In genomic region chr7:127392566-127393369, GRCh38 we compare ENCODE assay signal across 8 cellular contexts. TPM values are rescaled to one million over a fixed set of nuclear protein-coding genes. Genes with fewer than 3 reads are reported as not detected.
DNase-seq lines count a peak whose midpoint lies in the region; FAIRE-seq and TF ChIP-seq lines count a peak whose summit lies in the region.

Gene ZNF800 (minus strand): TSS chr7:127392708. CDS start chr7:127391557, 1,151 bp downstream.

- H3K27me3 ChIP-seq in MG63 (no peaks in the 10 kb centered on the region), neural cell (ENCODE audit: insufficient read depth, low read depth, low read length) (peaks cover 7% of the 10 kb centered on the region), stomach (no peaks in the 10 kb centered on the region)

- peak within 1 kb of the TSS; percentile 82 for H3K4me2 ChIP-seq in neural cell (ENCODE audit: low read length)

- peak within 1 kb of the TSS; percentile 83 for H2AFZ ChIP-seq in neural cell (ENCODE audit: low read depth, low read length)

- intact Hi-C loops in stomach (cut with DNase I; ENCODE audit: low total_unique reads) = no loop called here

- WGBS in stomach, 5 donors = 0 to 1% (median 0%) methylated on average over 36 to 67 of the region's 67 CpGs

- H3K79me2 ChIP-seq in neural cell (replicated peaks; ENCODE audit: insufficient read depth, low read length) = peaks cover 9% of the 10 kb centered on the region

- H3K9me2 ChIP-seq in neural cell (ENCODE audit: insufficient read depth, low read length) = no peaks in the 10 kb centered on the region

- H3K9me3 ChIP-seq in MG63 (no peaks in the 10 kb centered on the region), neural cell (ENCODE audit: low read length) (no peaks in the 10 kb centered on the region), stomach (no peaks in the 10 kb centered on the region)

- H3K4me3 ChIP-seq in MG63 (peak within 1 kb of the TSS; percentile 92), neural cell (ENCODE audit: low read length) (peak within 1 kb of the TSS; percentile 97), stomach (peak within 1 kb of the TSS; percentile 64 to 99 (median 90))

- H3F3A ChIP-seq in neural cell (ENCODE audit: insufficient read depth, low read length, poor library complexity, severe bottlenecking) = no peaks in the 10 kb centered on the region

- H3K27ac ChIP-seq in neural cell (ENCODE audit: low read length) (no peak within 1 kb of the TSS), stomach (peak within 1 kb of the TSS; percentile 94 to 99 (median 97))

- FAIRE-seq in H54 (lab: Jason Lieb, UNC) = peak; percentile 52

- peak within 1 kb of the TSS; percentile 70 for H3K9ac ChIP-seq in neural cell (ENCODE audit: low read length)

- no peak for TF ChIP-seq EP300 in neural cell (conservative IDR thresholded peaks at IDR 0.05; ENCODE audit: poor library complexity, severe bottlenecking)
- TF ChIP-seq EP300 in stomach (IDR thresholded peaks at IDR 0.05) = no peak

- H3K36me3 ChIP-seq in MG63 (peaks cover 26% of the 10 kb centered on the region), neural cell (ENCODE audit: insufficient read depth, low read length) (no peaks in the 10 kb centered on the region), stomach (peaks cover 0 to 27% (median 19%) of the 10 kb centered on the region in 4 donors)

- no peaks in the 10 kb centered on the region for H4K20me1 ChIP-seq in neural cell (ENCODE audit: insufficient read depth)

- H3K4me1 ChIP-seq in stomach = peaks cover 18 to 46% (median 35%) of the 10 kb centered on the region in 4 donors

- TF ChIP-seq CTCF in neural cell (IDR thresholded peaks at IDR 0.05; ENCODE audit: poor library complexity, severe bottlenecking) (peak; percentile 6), stomach (IDR thresholded peaks at IDR 0.05) (no peak)

- TF ChIP-seq POLR2A in H54 (IDR thresholded peaks at IDR 0.05; ENCODE audit: low read depth, low read length) (peak; percentile 95), stomach (IDR thresholded peaks at IDR 0.05) (peak in 1 of 4 donors; percentile 79)

- DNase-seq in ELF-1 (ENCODE audit: low read depth, low spot score) = peak; percentile 77
- peak; percentile 89 for DNase-seq in H54 (ENCODE audit: insufficient read length, low spot score)
- DNase-seq in MG63 = peak; percentile 85
- DNase-seq in SIG-M5 (lab: John Stamatoyannopoulos, UW) = peak; percentile 71
- peak; percentile 68 for DNase-seq in activated gamma-delta T cell (lab: John Stamatoyannopoulos, UW)
- DNase-seq in fibroblast of the conjunctiva (ENCODE audit: low read depth) = peak; percentile 75
- DNase-seq in stomach = peak; percentile 90

- TF ChIP-seq RAD21 in neural cell (conservative IDR thresholded peaks at IDR 0.05) = no peak

TF ChIP-seq in neural cell, 6 proteins besides CTCF, POLR2A, EP300 and RAD21:
- TF ChIP-seq MXI1 (conservative IDR thresholded peaks at IDR 0.05; ENCODE audit: poor library complexity, severe bottlenecking) (peak; percentile 48), POLR2AphosphoS5 (IDR thresholded peaks at IDR 0.05) (peak; percentile 45), EZH2 (IDR thresholded peaks at IDR 0.05; ENCODE audit: borderline replicate concordance, insufficient read depth, low read length, poor library complexity, severe bottlenecking) (no peak), TAF1 (IDR thresholded peaks at IDR 0.05; ENCODE audit: low read depth) (peak; percentile 40), REST (IDR thresholded peaks at IDR 0.05; ENCODE audit: borderline replicate concordance) (peak; percentile 11), SMC3 (conservative IDR thresholded peaks at IDR 0.05; ENCODE audit: poor library complexity) (no peak)

RNA-seq across cellular contexts. Expression of gene ZNF800, which starts in this region (rescaled TPM):
- total RNA-seq in MG63 (2014; rRNA removed; shearing (Covaris generic); ENCODE audit: low replicate concordance) = 5.3 and 6.9 TPM in 2 replicates
- 3.6 and 4.2 TPM in 2 replicates for polyA plus RNA-seq in neural cell
- polyA minus RNA-seq in neural cell = 49.2 and 59.3 TPM in 2 replicates
- 10 to 100 TPM in 4 of 5 donors, 1 to 10 TPM in 1; 9.3 to 41.9 (median 32.6) TPM for total RNA-seq in stomach
- 1 to 10 TPM; 3.8 to 7.0 (median 6.4) TPM for polyA plus RNA-seq in stomach
